Comparison of ENCODE assay signal across 8 cellular contexts in the genomic region with DNA sequence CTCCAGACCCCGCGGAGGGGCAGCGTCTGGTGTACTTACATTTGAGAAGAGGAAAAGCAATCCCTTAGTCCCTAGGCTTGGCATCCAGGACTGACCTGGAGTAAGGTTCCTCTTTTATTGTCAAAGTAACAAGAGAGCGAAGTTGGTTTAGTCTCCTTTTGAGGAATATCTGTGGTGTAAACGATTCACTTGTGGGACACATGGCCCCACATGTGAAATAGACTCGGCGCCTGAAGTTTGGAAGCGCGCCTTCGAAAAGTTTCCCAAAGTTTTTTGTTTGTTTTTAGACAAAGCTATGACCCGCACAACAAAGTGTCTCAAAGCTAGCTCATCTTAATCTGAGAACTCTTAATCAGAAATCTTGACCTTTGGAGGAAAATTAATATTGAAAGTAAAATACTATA. TPM values are rescaled to one million over a fixed set of nuclear protein-coding genes. Genes with fewer than 3 reads are reported as not detected.
DNase-seq lines count a peak whose midpoint lies in the region; ATAC-seq and TF ChIP-seq lines count a peak whose summit lies in the region.

No MANE protein-coding gene starts in this region.

- H3K27me3 Mint-ChIP-seq in nephron (ENCODE audit: low read depth), result no peaks in the 10 kb centered on the region

- peak overlapping the region; percentile 95 to 98 (median 97) for H3K4me3 Mint-ChIP-seq in nephron

- peak overlapping the region; percentile 62 to 96 (median 89) for H3K27ac Mint-ChIP-seq in nephron

- peaks cover 16% of the 10 kb centered on the region for H3K4me1 ChIP-seq in OCI-LY7 (ENCODE audit: insufficient read depth, low read length, poor library complexity, severe bottlenecking)
- H3K4me1 ChIP-seq in effector memory CD4-positive, alpha-beta T cell (ENCODE audit: control insufficient read depth, insufficient read depth, low read length, poor library complexity, severe bottlenecking), result peaks cover 4% of the 10 kb centered on the region

- no peak for ATAC-seq in HG02884 (IDR thresholded peaks at IDR 0.05; ENCODE audit: unreplicated experiment)

- BruUV-seq in OCI-LY7 (replicated peaks; lab: Mats Ljungman, UMichigan), result no TSS peak

- H3K4me2 ChIP-seq in OCI-LY7 (ENCODE audit: low read length), result peak overlapping the region; percentile 90

- H4K20me1 ChIP-seq in OCI-LY7 (ENCODE audit: insufficient read depth, low read length), result no peaks in the 10 kb centered on the region

- H3K9me2 ChIP-seq in OCI-LY7 (ENCODE audit: insufficient read depth, low read length), result no peaks in the 10 kb centered on the region

- H3K9me3 ChIP-seq in OCI-LY7 (ENCODE audit: low read length), result no peaks in the 10 kb centered on the region
- no peaks in the 10 kb centered on the region for H3K9me3 ChIP-seq in effector memory CD4-positive, alpha-beta T cell (ENCODE audit: control insufficient read depth, low read length)

- H2AFZ ChIP-seq in OCI-LY7 (ENCODE audit: low read length), result peak overlapping the region; percentile 59; the same call in 1 of the 2 replicates

- H3K4me3 ChIP-seq in GM12865 (ENCODE audit: low read depth, low read length) (peak overlapping the region; percentile 99), OCI-LY7 (ENCODE audit: low read depth, low read length, poor library complexity, severe bottlenecking) (peak overlapping the region; percentile 90)
- H3K4me3 ChIP-seq in effector memory CD4-positive, alpha-beta T cell (ENCODE audit: insufficient read depth, low read depth, low read length, poor library complexity, severe bottlenecking), result peak overlapping the region; percentile 99

- H3K27ac ChIP-seq in OCI-LY7 (ENCODE audit: low read depth, low read length, poor library complexity, severe bottlenecking), result peak overlapping the region; percentile 47
- H3K27ac ChIP-seq in effector memory CD4-positive, alpha-beta T cell (ENCODE audit: insufficient read depth, low read length, poor library complexity, severe bottlenecking), result peak overlapping the region; percentile 88

- DNase-seq in GM12865 (ENCODE audit: low read depth), result no peak
- DNase-seq in OCI-LY7 (ENCODE audit: low spot score), result no peak
- DNase-seq in effector memory CD4-positive, alpha-beta T cell, result no peak
- DNase-seq in SHP77 (lab: John Stamatoyannopoulos, UW), result no peak
- no peak for DNase-seq in iPS-NIHi11 (ENCODE audit: low spot score)
- DNase-seq in stimulated activated CD8-positive, alpha-beta memory T cell treated with anti-CD3 and anti-CD28 coated beads, Interleukin-4, amount 100 ng/mL, for 48 hours, result no peak

- H3K9me3 Mint-ChIP-seq in nephron, result no peaks in the 10 kb centered on the region

- H3K79me2 ChIP-seq in OCI-LY7 (ENCODE audit: insufficient read depth, low read depth, low read length), result peaks cover 15% of the 10 kb centered on the region

- H3K4me1 Mint-ChIP-seq in nephron, result peaks cover 13% of the 10 kb centered on the region

- POLR2A ChIA-PET in OCI-LY7 (lab: Charles Lee), result interaction anchor here (0.6 to 2.2 kb wide), 5 partner anchors 10 to 179 kb away, joined by 3 to 13 read pairs (median 3); a partner anchor contains a TSS

- CTCF ChIA-PET in OCI-LY7 (lab: Charles Lee; ENCODE audit: unreplicated experiment), result no interaction called here

- no peak for TF ChIP-seq CTCF in GM12865 (IDR thresholded peaks at IDR 0.05; ENCODE audit: insufficient read depth, low read depth, low read length, missing control alignments)
- TF ChIP-seq CTCF in OCI-LY7 (conservative IDR thresholded peaks at IDR 0.05; ENCODE audit: low read length), result no peak
- no peak for TF ChIP-seq CTCF in nephron (IDR thresholded peaks at IDR 0.05; ENCODE audit: unreplicated experiment in 3 of 3)

- intact Hi-C loops in OCI-LY7 (cut with micrococcal nuclease; ENCODE audit: unreplicated experiment), result loop anchor here (2.0 to 5.0 kb wide), 2 partner anchors 24 to 178 kb away; a partner anchor contains a TSS

- peaks cover 52% of the 10 kb centered on the region for H3K36me3 ChIP-seq in OCI-LY7 (ENCODE audit: insufficient read depth, low read length)
- peaks cover 14% of the 10 kb centered on the region for H3K36me3 ChIP-seq in effector memory CD4-positive, alpha-beta T cell (ENCODE audit: control insufficient read depth, insufficient read depth, low read length)

- no peaks in the 10 kb centered on the region for H3K27me3 ChIP-seq in effector memory CD4-positive, alpha-beta T cell (replicated peaks; ENCODE audit: control insufficient read depth, insufficient read depth, low read length, poor library complexity, severe bottlenecking)

- peaks cover 32% of the 10 kb centered on the region for H3K36me3 Mint-ChIP-seq in nephron (ENCODE audit: low read depth)

RNA-seq across cellular contexts. Expression of a gene that starts 0.7 kb away (rescaled TPM):
- 4.7 and 7.6 TPM in 2 replicates for total RNA-seq in OCI-LY7 (2014; rRNA removed; shearing (Covaris generic))
- total RNA-seq in OCI-LY7 (2022), result 12.5 and 15.9 TPM in 2 replicates

RNA-seq across cellular contexts. Expression of a gene that starts 23.7 kb away (rescaled TPM):
- total RNA-seq in OCI-LY7 (2014; rRNA removed; shearing (Covaris generic)), result 82.8 and 85.4 TPM in 2 replicates
- total RNA-seq in OCI-LY7 (2022), result 86.3 and 98.3 TPM in 2 replicates

RNA-seq across cellular contexts. Expression of a gene that starts 35.4 kb away (rescaled TPM):
- 35.2 and 43.7 TPM in 2 replicates for total RNA-seq in OCI-LY7 (2014; rRNA removed; shearing (Covaris generic))
- total RNA-seq in OCI-LY7 (2022), result 63.6 and 71.5 TPM in 2 replicates
